9 cellular contexts compared by ENCODE assay signal in the genomic region with DNA sequence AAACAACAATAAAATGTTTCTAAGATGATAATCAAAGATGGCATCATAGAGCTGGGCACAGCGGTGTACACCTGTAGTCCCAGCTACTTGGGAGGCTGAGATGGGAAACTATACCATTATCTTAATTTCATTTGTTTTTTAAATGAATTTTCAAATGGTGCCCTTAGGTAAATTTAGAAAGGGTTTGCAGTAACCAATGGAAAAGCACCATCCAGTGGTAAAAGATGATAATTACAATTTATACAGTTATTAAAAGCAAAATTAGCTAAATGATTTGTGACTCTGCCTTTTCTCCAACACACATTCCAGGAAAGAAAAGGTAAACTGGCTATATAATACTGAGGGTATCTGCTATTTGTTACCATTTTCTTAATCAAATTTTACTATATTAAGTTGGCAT. TPM values are rescaled to one million over a fixed set of nuclear protein-coding genes. Genes with fewer than 3 reads are reported as not detected.
DNase-seq lines count a peak whose midpoint lies in the region; ATAC-seq and TF ChIP-seq lines count a peak whose summit lies in the region.
"Had no signal": no experiment of that assay in that cellular context is flagged by ENCODE, and none has a peak within 500 bp of the region (broad histone marks: within the 10 kb centered on the region; RNA-seq: fewer than 3 reads in every experiment).

No MANE protein-coding gene starts in this region.

- no peak overlapping the region for H3K4me3 Mint-ChIP-seq in activated naive CD8-positive, alpha-beta T cell
- H3K4me3 Mint-ChIP-seq in activated naive CD8-positive, alpha-beta T cell treated with anti-CD3 and anti-CD28 coated beads, Interleukin-2, amount 50 U/mL, for 24 hours, result no peak overlapping the region

- H3K9me3 Mint-ChIP-seq in activated naive CD8-positive, alpha-beta T cell (ENCODE audit: low read depth), result no peaks in the 10 kb centered on the region
- H3K9me3 Mint-ChIP-seq in activated naive CD8-positive, alpha-beta T cell treated with anti-CD3 and anti-CD28 coated beads, Interleukin-2, amount 50 U/mL, for 24 hours, result no peaks in the 10 kb centered on the region

- no peak for TF ChIP-seq EP300 in upper lobe of left lung (IDR thresholded peaks at IDR 0.05)

- no peaks in the 10 kb centered on the region for H3K27me3 Mint-ChIP-seq in activated naive CD8-positive, alpha-beta T cell
- H3K27me3 Mint-ChIP-seq in activated naive CD8-positive, alpha-beta T cell treated with anti-CD3 and anti-CD28 coated beads, Interleukin-2, amount 50 U/mL, for 24 hours, result no peaks in the 10 kb centered on the region

- H3K36me3 ChIP-seq in Peyer's patch (no peaks in the 10 kb centered on the region), upper lobe of left lung (no peaks in the 10 kb centered on the region)

- TF ChIP-seq CTCF in Peyer's patch (IDR thresholded peaks at IDR 0.05), result peak in 5 of 6 experiments; percentile 24 to 49 (median 44)
- TF ChIP-seq CTCF in upper lobe of left lung (IDR thresholded peaks at IDR 0.05), result peak; percentile 13 to 66 (median 44)

- H3K9me3 ChIP-seq in Peyer's patch (no peaks in the 10 kb centered on the region), upper lobe of left lung (no peaks in the 10 kb centered on the region)

- H3K4me3 ChIP-seq in Peyer's patch (no peak overlapping the region), upper lobe of left lung (no peak overlapping the region)

- no peaks in the 10 kb centered on the region for H3K36me3 Mint-ChIP-seq in activated naive CD8-positive, alpha-beta T cell
- H3K36me3 Mint-ChIP-seq in activated naive CD8-positive, alpha-beta T cell treated with anti-CD3 and anti-CD28 coated beads, Interleukin-2, amount 50 U/mL, for 24 hours (ENCODE audit: low read depth), result no peaks in the 10 kb centered on the region

- DNase-seq in activated naive CD8-positive, alpha-beta T cell treated with anti-CD3 and anti-CD28 coated beads, Interleukin-2, amount 50 U/mL, for 24 hours, result no peak
- DNase-seq in Peyer's patch (no peak), germinal center (ENCODE audit: low spot score) (peak; percentile 33), upper lobe of left lung (no peak)
- DNase-seq: effector CD4-positive, alpha-beta T cell had no signal

- no peaks in the 10 kb centered on the region for H3K27me3 ChIP-seq in Peyer's patch
- no peaks in the 10 kb centered on the region for H3K27me3 ChIP-seq in upper lobe of left lung

- H3K27ac Mint-ChIP-seq in activated naive CD8-positive, alpha-beta T cell, result peak overlapping the region; percentile 13
- H3K27ac Mint-ChIP-seq in activated naive CD8-positive, alpha-beta T cell treated with anti-CD3 and anti-CD28 coated beads, Interleukin-2, amount 50 U/mL, for 24 hours, result no peak overlapping the region

- peaks cover 27% of the 10 kb centered on the region for H3K4me1 Mint-ChIP-seq in activated naive CD8-positive, alpha-beta T cell (ENCODE audit: low read depth)
- H3K4me1 Mint-ChIP-seq in activated naive CD8-positive, alpha-beta T cell treated with anti-CD3 and anti-CD28 coated beads, Interleukin-2, amount 50 U/mL, for 24 hours, result peaks cover 37% of the 10 kb centered on the region

- ATAC-seq in activated naive CD8-positive, alpha-beta T cell treated with anti-CD3 and anti-CD28 coated beads, Interleukin-2, amount 50 U/mL, for 24 hours, result no peak
- peak in 1 of 2 donors; percentile 54 for ATAC-seq in upper lobe of left lung (ENCODE audit: low FRiP score in 2 of 2)
- ATAC-seq in HG02970 (IDR thresholded peaks at IDR 0.05; ENCODE audit: low FRiP score, unreplicated experiment), result no peak
- ATAC-seq in HG03097 (IDR thresholded peaks at IDR 0.05; ENCODE audit: low FRiP score, unreplicated experiment), result no peak
- ATAC-seq in HG03159 (IDR thresholded peaks at IDR 0.05; ENCODE audit: unreplicated experiment), result no peak

- WGBS in upper lobe of left lung, 2 donors, result 86 to 93% methylated on average over 1 of the region's 1 CpG

- no peak overlapping the region for H3K27ac ChIP-seq in Peyer's patch
- H3K27ac ChIP-seq in upper lobe of left lung, result no peak overlapping the region

- no peaks in the 10 kb centered on the region for H3K4me1 ChIP-seq in Peyer's patch
- H3K4me1 ChIP-seq in upper lobe of left lung, result peaks cover 0 to 11% (median 7%) of the 10 kb centered on the region in 4 donors

- no peak for TF ChIP-seq POLR2A in Peyer's patch (IDR thresholded peaks at IDR 0.05)
- no peak for TF ChIP-seq POLR2A in upper lobe of left lung (IDR thresholded peaks at IDR 0.05)

RNA-seq across cellular contexts. Expression of a gene that starts 14.4 kb away (rescaled TPM):
- 10 to 100 TPM; 45.4 to 83.3 (median 46.4) TPM for total RNA-seq in Peyer's patch
- total RNA-seq in upper lobe of left lung, result 100 to 1,000 TPM in 1 of 6 donors, 10 to 100 TPM in 5; 31.6 to 107 (median 55.5) TPM
